In genomic region chr10:5187852-5188251, GRCh38 we compare ENCODE assay signal across 37 cellular contexts. TPM values are rescaled to one million over a fixed set of nuclear protein-coding genes. Genes with fewer than 3 reads are reported as not detected.
"Had no signal": no experiment of that assay in that cellular context is flagged by ENCODE, and none has a peak within 500 bp of the region (broad histone marks: within the 10 kb centered on the region; RNA-seq: fewer than 3 reads in every experiment).

No MANE protein-coding gene starts in this region.

- H3K9ac ChIP-seq: parathyroid adenoma had no signal

- H3K36me3 ChIP-seq: esophagus muscularis mucosa, gastrocnemius medialis, left lung, neutrophil, right atrium auricular region, sigmoid colon, spleen, thoracic aorta, tibial nerve, upper lobe of left lung had no signal

- H2AFZ ChIP-seq: parathyroid adenoma had no signal

- H3K79me2 ChIP-seq: parathyroid adenoma had no signal

- H3K4me1 ChIP-seq: esophagus muscularis mucosa, gastrocnemius medialis, left lung, parathyroid adenoma, right atrium auricular region, sigmoid colon, spleen, tibial nerve, upper lobe of left lung had no signal

- FAIRE-seq: endothelial cell of umbilical vein, islet of Langerhans, urothelium cell line had no signal

- ATAC-seq: gastrocnemius medialis; left lung; mucosa of descending colon; natural killer cell treated with Interleukin-12 subunit alpha and Interleukin-12 subunit beta and Interleukin-15 and Interleukin-18, amount 100 ng/mL, for 72 hours; stimulated activated memory B cell treated with anti-CD40 and anti-IgM and Interleukin-4, amounts not matched to agents 10 μg/mL and 1 μg/mL and 100 μg/mL, for 72 hours; stimulated activated naive CD8-positive, alpha-beta T cell treated with anti-CD3 and anti-CD28 coated beads, Interleukin-15, Interleukin-2, amounts not matched to agents 100 U/mL and 50 U/mL, for 24 hours had no signal

- H3K27ac ChIP-seq: coronary artery, esophagus muscularis mucosa, gastrocnemius medialis, left lung, neutrophil, parathyroid adenoma, right atrium auricular region, sigmoid colon, spleen, thoracic aorta, tibial nerve, upper lobe of left lung had no signal

- H3K4me3 ChIP-seq: coronary artery, esophagus muscularis mucosa, gastrocnemius medialis, left lung, mucosa of descending colon, right atrium auricular region, sigmoid colon, spleen, thoracic aorta, tibial nerve, upper lobe of left lung had no signal

- H3K27me3 ChIP-seq: esophagus muscularis mucosa, gastrocnemius medialis, left lung, neutrophil, right atrium auricular region, sigmoid colon, spleen, tibial nerve, upper lobe of left lung had no signal

- DNase-seq: dermis blood vessel endothelial cell; effector memory CD4-positive, alpha-beta T cell; foreskin fibroblast; gastrocnemius medialis; head of caudate nucleus; hippocampal formation; left cardiac atrium; left lung; mesenchymal stem cell; mucosa of descending colon; naive B cell; sigmoid colon; spleen; stimulated activated CD4-positive, alpha-beta T cell treated with anti-CD3 and anti-CD28 coated beads, Interleukin-4, amount 100 ng/mL, for 4 hours; stimulated activated naive CD8-positive, alpha-beta T cell treated with anti-CD3 and anti-CD28 coated beads, Interleukin-15, Interleukin-2, amounts not matched to agents 100 U/mL and 50 U/mL, for 24 hours; upper lobe of left lung had no signal

- H3K9me3 ChIP-seq: esophagus muscularis mucosa, gastrocnemius medialis, left lung, mucosa of descending colon, neutrophil, right atrium auricular region, sigmoid colon, spleen, thoracic aorta, tibial nerve, upper lobe of left lung had no signal

RNA-seq across cellular contexts. Expression of gene AKR1C8, which starts 2.9 kb away (rescaled TPM):
- total RNA-seq: endothelial cell of umbilical vein, epithelial cell of proximal tubule, esophagus muscularis mucosa, glomerular endothelial cell, kidney epithelial cell, lung microvascular endothelial cell, mesothelial cell of epicardium, mucosa of descending colon, neural crest cell, progenitor cell of endocrine pancreas, right atrium auricular region, sigmoid colon, skeletal muscle tissue, thoracic aorta, tibial nerve had no signal
- polyA plus RNA-seq: endothelial cell of umbilical vein, sigmoid colon, spleen had no signal

RNA-seq across cellular contexts. Expression of gene AKR1C4, which starts 8.8 kb away (rescaled TPM):
- total RNA-seq: dermis blood vessel endothelial cell; endothelial cell of umbilical vein; epithelial cell of proximal tubule; esophagus muscularis mucosa; glomerular endothelial cell; kidney epithelial cell; left cardiac atrium; left lung; lung microvascular endothelial cell; mesothelial cell of epicardium; mucosa of descending colon; natural killer cell treated with Interleukin-12 subunit alpha and Interleukin-12 subunit beta and Interleukin-15 and Interleukin-18, amount 100 ng/mL, for 72 hours; neural crest cell; omental fat pad; right atrium auricular region; sigmoid colon; skeletal muscle tissue; spleen; thoracic aorta; tibial nerve; upper lobe of left lung had no signal
- polyA plus RNA-seq: endothelial cell of umbilical vein, sigmoid colon, spleen had no signal
